In genomic region chr19:11797491-11797890, GRCh38 we compare ENCODE assay signal across 8 cellular contexts. TPM values are rescaled to one million over a fixed set of nuclear protein-coding genes. Genes with fewer than 3 reads are reported as not detected.
DNase-seq lines count a peak whose midpoint lies in the region; ATAC-seq and TF ChIP-seq lines count a peak whose summit lies in the region.

No MANE protein-coding gene starts in this region.

- DNase-seq in C1 segment of cervical spinal cord (lab: John Stamatoyannopoulos, UW): peak in 13 of 14 donors; percentile 3 to 72 (median 59)
- DNase-seq in GM23338 (ENCODE audit: low spot score): peak; percentile 94
- DNase-seq in NCI-H1105 treated with DMSO at 0.1 percent for 48 hours (lab: John Stamatoyannopoulos, UW): peak; percentile 98
- peak; percentile 88 for DNase-seq in SW480 (ENCODE audit: low spot score)
- DNase-seq in adipocyte (ENCODE audit: low read depth): peak; percentile 93
- peak; percentile 89 for DNase-seq in cardiac septum (ENCODE audit: low spot score)
- peak; percentile 93 to 98 for DNase-seq in trophoblast cell
- peak; percentile 60 to 91 for DNase-seq in tibial nerve (ENCODE audit: low spot score in 2 of 2)

- TF ChIP-seq POLR2A in tibial nerve (IDR thresholded peaks at IDR 0.05): no peak

- WGBS in trophoblast cell (ENCODE audit: extremely low coverage, insufficient coverage, insufficient read length): no CpG with 5 or more reads among the region's 8 CpGs
- 9 to 10% methylated on average over 8 of the region's 8 CpGs for WGBS in tibial nerve, 2 donors

- peak; percentile 69 for ATAC-seq in GM23338

- H3K9me3 Mint-ChIP-seq in GM23338: peaks cover 89% of the 10 kb centered on the region

- H3K9me2 ChIP-seq in GM23338 (ENCODE audit: insufficient read depth): no peaks in the 10 kb centered on the region

- H3K4me2 ChIP-seq in GM23338 (peak overlapping the region; percentile 97), trophoblast cell (ENCODE audit: low read length) (no peak overlapping the region)

- H3K27ac ChIP-seq in GM23338 (ENCODE audit: low read depth) (no peak overlapping the region), trophoblast cell (ENCODE audit: low read depth, low read length) (no peak overlapping the region), tibial nerve (peak overlapping the region in 2 of 4 donors; percentile 75 to 85)

- no peak overlapping the region for H3K23ac ChIP-seq in trophoblast cell (ENCODE audit: low read length)

- no peak overlapping the region for H4K91ac ChIP-seq in trophoblast cell (ENCODE audit: low read depth, low read length)

- TF ChIP-seq EP300 in tibial nerve (IDR thresholded peaks at IDR 0.05): peak; percentile 17 to 61

- H3K18ac ChIP-seq in trophoblast cell (ENCODE audit: low read length): no peak overlapping the region

- no peak overlapping the region for H2BK12ac ChIP-seq in trophoblast cell (ENCODE audit: low read length)

- no peak overlapping the region for H3K27ac Mint-ChIP-seq in GM23338

- H3K27me3 Mint-ChIP-seq in GM23338 (ENCODE audit: insufficient read depth, low read depth, poor library complexity): peaks cover 3% of the 10 kb centered on the region

- H2BK5ac ChIP-seq in trophoblast cell (ENCODE audit: low read depth, low read length, poor library complexity): no peak overlapping the region

- H3K14ac ChIP-seq in trophoblast cell (ENCODE audit: low read length): no peak overlapping the region

- peaks cover 15% of the 10 kb centered on the region; the same call in 1 of the 2 replicates for H3K4me1 ChIP-seq in GM23338 (ENCODE audit: insufficient read depth)
- no peaks in the 10 kb centered on the region for H3K4me1 ChIP-seq in adipocyte (ENCODE audit: control insufficient read depth, insufficient read depth, low read length)
- H3K4me1 ChIP-seq in trophoblast cell (ENCODE audit: control insufficient read depth in 1 of 2, insufficient read depth in 2 of 2, low read length in 2 of 2): peaks cover 0 to 4% of the 10 kb centered on the region in 2 experiments
- peaks cover 0 to 24% (median 8%) of the 10 kb centered on the region in 4 donors for H3K4me1 ChIP-seq in tibial nerve

- no peak overlapping the region for H2BK120ac ChIP-seq in trophoblast cell (ENCODE audit: insufficient read depth, low read length, poor library complexity)

- peak; percentile 86 for TF ChIP-seq CTCF in GM23338 (conservative IDR thresholded peaks at IDR 0.05; ENCODE audit: low read depth in 2 of 2)
- TF ChIP-seq CTCF in tibial nerve (IDR thresholded peaks at IDR 0.05): peak; percentile 77 to 87 (median 81)

- no peaks in the 10 kb centered on the region for H3K4me1 Mint-ChIP-seq in GM23338

- H3K79me1 ChIP-seq in trophoblast cell (ENCODE audit: low read length): peaks cover 2% of the 10 kb centered on the region

- H2AFZ ChIP-seq in GM23338 (peak overlapping the region; percentile 94; the same call in 1 of the 2 replicates), trophoblast cell (ENCODE audit: insufficient read depth, low read length, poor library complexity) (peak overlapping the region; percentile 39)

- peaks cover 21% of the 10 kb centered on the region for H3K36me3 Mint-ChIP-seq in GM23338 (ENCODE audit: low read depth)

- no peak overlapping the region for H3K4me3 Mint-ChIP-seq in GM23338

- H3K9me3 ChIP-seq in adipocyte (ENCODE audit: control insufficient read depth, low read length): peaks cover 7% of the 10 kb centered on the region
- no peaks in the 10 kb centered on the region for H3K9me3 ChIP-seq in trophoblast cell (ENCODE audit: insufficient read depth, low read depth, low read length)
- H3K9me3 ChIP-seq in tibial nerve: no peaks in the 10 kb centered on the region

- H4K20me1 ChIP-seq in GM23338 (replicated peaks; ENCODE audit: insufficient read depth): no peaks in the 10 kb centered on the region

- H3F3A ChIP-seq in GM23338 (replicated peaks; ENCODE audit: low read depth): peaks cover 6% of the 10 kb centered on the region; the same call in 1 of the 2 replicates

- H3K36me3 ChIP-seq in GM23338 (ENCODE audit: insufficient read depth) (no peaks in the 10 kb centered on the region), adipocyte (ENCODE audit: control insufficient read depth, insufficient read depth, low read length, severe bottlenecking) (no peaks in the 10 kb centered on the region), trophoblast cell (ENCODE audit: control insufficient read depth in 1 of 2, insufficient read depth in 2 of 2, low read length in 2 of 2) (no peaks in the 10 kb centered on the region), tibial nerve (no peaks in the 10 kb centered on the region)

- no peak overlapping the region for H4K12ac ChIP-seq in trophoblast cell (ENCODE audit: low read depth, low read length)

- H3K4me3 ChIP-seq in GM23338 (peak overlapping the region; percentile 86), adipocyte (ENCODE audit: low read length) (no peak overlapping the region), trophoblast cell (ENCODE audit: low read depth, low read length) (no peak overlapping the region), tibial nerve (peak overlapping the region in 1 of 4 donors; percentile 71)

- no peak overlapping the region for H4K8ac ChIP-seq in trophoblast cell (ENCODE audit: low read depth, low read length)

- no peak overlapping the region for H2AK5ac ChIP-seq in trophoblast cell (ENCODE audit: low read length)

- H3K79me2 ChIP-seq in GM23338 (replicated peaks; ENCODE audit: insufficient read depth): no peaks in the 10 kb centered on the region
- no peaks in the 10 kb centered on the region for H3K79me2 ChIP-seq in trophoblast cell (ENCODE audit: control insufficient read depth, insufficient read depth, low read length, poor library complexity)

- H3K9ac ChIP-seq in adipocyte (ENCODE audit: low read length) (no peak overlapping the region), trophoblast cell (ENCODE audit: low read length) (no peak overlapping the region)

- peaks cover 34% of the 10 kb centered on the region for H3K27me3 ChIP-seq in GM23338 (ENCODE audit: insufficient read depth)
- H3K27me3 ChIP-seq in adipocyte (replicated peaks; ENCODE audit: control insufficient read depth, insufficient read depth, low read length): no peaks in the 10 kb centered on the region
- H3K27me3 ChIP-seq in trophoblast cell (ENCODE audit: insufficient read depth, low read length): peaks cover 2% of the 10 kb centered on the region
- no peaks in the 10 kb centered on the region for H3K27me3 ChIP-seq in tibial nerve

- H3K4ac ChIP-seq in trophoblast cell (ENCODE audit: low read depth, low read length): no peak overlapping the region

- intact Hi-C loops in cardiac septum (cut with DNase I): loop anchor here (5.0 kb wide), 3 partner anchors 85 to 345 kb away; partner anchors contain the start of gene ZNF20

TF ChIP-seq in GM23338, 12 proteins besides CTCF, POLR2A, EP300 and RAD21 (continues in another document):
- TF ChIP-seq JUNB (IDR thresholded peaks at IDR 0.05; ENCODE audit: unreplicated experiment) (no peak), CREB1 (CRISPR knock-in tag; IDR thresholded peaks at IDR 0.05; ENCODE audit: low read depth) (no peak)

RNA-seq across cellular contexts. Expression of gene ZNF491, which starts 0.8 kb away (rescaled TPM):
- total RNA-seq in GM23338 (2014; rRNA removed; shearing (Covaris generic)): 1.1 and 1.3 TPM in 2 replicates
- polyA plus RNA-seq in GM23338 (2016; fragmentation: Nextera tagmentation; extraction: Ambion mirVana): 0.32 and 0.61 TPM in 2 replicates
- total RNA-seq in cardiac septum (1.8 TPM), tibial nerve (1 to 10 TPM; 2.1 to 3.9 (median 2.8) TPM)
- polyA plus RNA-seq in trophoblast cell (2013): 0.64 and 0.77 TPM in 2 replicates

RNA-seq across cellular contexts. Expression of gene ZNF440, which starts 16.6 kb away (rescaled TPM):
- total RNA-seq in GM23338 (2014; rRNA removed; shearing (Covaris generic)): 6.1 and 9.3 TPM in 2 replicates
- 2.3 and 2.5 TPM in 2 replicates for polyA plus RNA-seq in GM23338 (2016; fragmentation: Nextera tagmentation; extraction: Ambion mirVana)
- total RNA-seq in cardiac septum (5.4 TPM), tibial nerve (10 to 100 TPM in 3 of 4 donors, 1 to 10 TPM in 1; 6.3 to 14.5 (median 10.2) TPM)
- 10.8 and 11.1 TPM in 2 replicates for polyA plus RNA-seq in trophoblast cell (2013)

RNA-seq across cellular contexts. Expression of gene ZNF441, which starts 30.7 kb away (rescaled TPM):
- total RNA-seq in GM23338 (2014; rRNA removed; shearing (Covaris generic)): 0.52 and 1.1 TPM in 2 replicates
- 0.40 and 0.43 TPM in 2 replicates for polyA plus RNA-seq in GM23338 (2016; fragmentation: Nextera tagmentation; extraction: Ambion mirVana)
- total RNA-seq in cardiac septum: 5.8 TPM
- polyA plus RNA-seq in trophoblast cell (2013): 1.2 and 1.3 TPM in 2 replicates
- 10 to 100 TPM; 13.8 to 18.1 (median 15.8) TPM for total RNA-seq in tibial nerve

RNA-seq across cellular contexts. Expression of gene ZNF439, which starts 51.0 kb away (rescaled TPM):
- total RNA-seq in GM23338 (2014; rRNA removed; shearing (Covaris generic)): 6.6 and 11.7 TPM in 2 replicates
- polyA plus RNA-seq in GM23338 (2016; fragmentation: Nextera tagmentation; extraction: Ambion mirVana): 3.5 and 4.5 TPM in 2 replicates
- total RNA-seq in cardiac septum (5.0 TPM), tibial nerve (10 to 100 TPM in 3 of 4 donors, 1 to 10 TPM in 1; 9.8 to 21.8 (median 14.1) TPM)
- 0.64 and 0.71 TPM in 2 replicates for polyA plus RNA-seq in trophoblast cell (2013)

RNA-seq across cellular contexts. Expression of gene ZNF823, which starts 58.7 kb away (rescaled TPM):
- total RNA-seq in GM23338 (2014; rRNA removed; shearing (Covaris generic)): 3.0 and 7.1 TPM in 2 replicates
- 1.0 and 1.3 TPM in 2 replicates for polyA plus RNA-seq in GM23338 (2016; fragmentation: Nextera tagmentation; extraction: Ambion mirVana)
- total RNA-seq in cardiac septum (2.3 TPM), tibial nerve (10 to 100 TPM in 2 of 4 donors, 1 to 10 TPM in 2; 8.1 to 16.5 (median 10.0) TPM)
- polyA plus RNA-seq in trophoblast cell (2013): 18.8 and 20.9 TPM in 2 replicates
